ENCODE assay signal across 8 cellular contexts in genomic region chr1:42924249-42925131, GRCh38. TPM values are rescaled to one million over a fixed set of nuclear protein-coding genes. Genes with fewer than 3 reads are reported as not detected.
A peak's percentile ranks its signal among the peaks of the same experiment; 100 is the strongest.
DNase-seq lines count a peak whose midpoint lies in the region; ATAC-seq and TF ChIP-seq lines count a peak whose summit lies in the region.

No MANE protein-coding gene starts in this region.

- peak overlapping the region; percentile 84 for H3K27ac Mint-ChIP-seq in CD4-positive, alpha-beta T cell
- H3K27ac Mint-ChIP-seq in activated CD8-positive, alpha-beta T cell treated with anti-CD3 and anti-CD28 coated beads, Interleukin-2, amount 10 ng/mL, durations not matched to agents 7 days and 5 days, result peak overlapping the region; percentile 95

- no peaks in the 10 kb centered on the region for H3K9me3 ChIP-seq in CD4-positive, alpha-beta T cell (ENCODE audit: control insufficient read depth, low read length)

- intact Hi-C loops in CD4-positive, alpha-beta T cell (cut with DNase I, micrococcal nuclease), result loop anchor here (1.0 to 5.0 kb wide), 7 partner anchors 33 to 587 kb away; partner anchors contain the start of genes SLC2A1 (in 2 of the 2), C1orf50 (in 1 of the 2), CDC20 (in 1 of the 2) and CFAP57 (in 1 of the 2)

- no peaks in the 10 kb centered on the region for H3K27me3 Mint-ChIP-seq in CD4-positive, alpha-beta T cell
- H3K27me3 Mint-ChIP-seq in activated CD8-positive, alpha-beta T cell treated with anti-CD3 and anti-CD28 coated beads, Interleukin-2, amount 10 ng/mL, durations not matched to agents 7 days and 5 days (ENCODE audit: low read depth), result no peaks in the 10 kb centered on the region

- CTCF ChIA-PET in CD4-positive, alpha-beta T cell (lab: Charles Lee), result interaction anchor here (1.0 to 5.8 kb wide), 5 partner anchors 10 to 149 kb away, joined by 3 to 74 read pairs (median 19); partner anchors contain the start of gene SLC2A1
- CTCF ChIA-PET in activated CD8-positive, alpha-beta T cell treated with anti-CD3 and anti-CD28 coated beads, Interleukin-2, amount 10 ng/mL, durations not matched to agents 7 days and 5 days (lab: Charles Lee), result interaction anchor here (1.2 to 5.4 kb wide), 10 partner anchors 9 to 158 kb away, joined by 4 to 192 read pairs (median 12); partner anchors contain the start of genes C1orf50, P3H1 and ZNF691

- POLR2A ChIA-PET in CD4-positive, alpha-beta T cell (lab: Charles Lee), result interaction anchor here (0.6 to 4.8 kb wide), 16 partner anchors 9 to 242 kb away, joined by 3 to 64 read pairs (median 5); partner anchors contain the start of genes C1orf50, P3H1, YBX1 and ZNF691
- POLR2A ChIA-PET in activated CD8-positive, alpha-beta T cell treated with anti-CD3 and anti-CD28 coated beads, Interleukin-2, amount 10 ng/mL, durations not matched to agents 7 days and 5 days (lab: Charles Lee), result interaction anchor here (0.6 to 3.1 kb wide), 12 partner anchors 10 to 467 kb away, joined by 3 to 23 read pairs (median 4); no protein-coding TSS in a partner anchor

- peaks cover 42% of the 10 kb centered on the region for H3K4me1 Mint-ChIP-seq in CD4-positive, alpha-beta T cell (ENCODE audit: low read depth)
- peaks cover 62% of the 10 kb centered on the region for H3K4me1 Mint-ChIP-seq in activated CD8-positive, alpha-beta T cell treated with anti-CD3 and anti-CD28 coated beads, Interleukin-2, amount 10 ng/mL, durations not matched to agents 7 days and 5 days (ENCODE audit: low read depth)

- peak; percentile 89 for ATAC-seq in CD4-positive, alpha-beta T cell (ENCODE audit: poor library complexity)
- ATAC-seq in GM19395 (IDR thresholded peaks at IDR 0.05; ENCODE audit: unreplicated experiment), result peak; percentile 87
- ATAC-seq in HG03565 (IDR thresholded peaks at IDR 0.05; ENCODE audit: unreplicated experiment), result peak; percentile 84
- ATAC-seq in activated CD8-positive, alpha-beta T cell treated with anti-CD3 and anti-CD28 coated beads, Interleukin-2, amount 10 ng/mL, durations not matched to agents 7 days and 5 days, result peak; percentile 93

- peaks cover 58% of the 10 kb centered on the region for H3K36me3 Mint-ChIP-seq in CD4-positive, alpha-beta T cell (ENCODE audit: low read depth)
- peaks cover 44% of the 10 kb centered on the region for H3K36me3 Mint-ChIP-seq in activated CD8-positive, alpha-beta T cell treated with anti-CD3 and anti-CD28 coated beads, Interleukin-2, amount 10 ng/mL, durations not matched to agents 7 days and 5 days (ENCODE audit: low read depth)

- H3K9me3 Mint-ChIP-seq in CD4-positive, alpha-beta T cell, result no peaks in the 10 kb centered on the region
- H3K9me3 Mint-ChIP-seq in activated CD8-positive, alpha-beta T cell treated with anti-CD3 and anti-CD28 coated beads, Interleukin-2, amount 10 ng/mL, durations not matched to agents 7 days and 5 days (ENCODE audit: insufficient read depth), result no peaks in the 10 kb centered on the region

- no peak for TF ChIP-seq CTCF in CD4-positive, alpha-beta T cell (IDR thresholded peaks at IDR 0.05)

- peak; percentile 81 to 91 (median 86) for DNase-seq in CD4-positive, alpha-beta T cell
- DNase-seq in NCI-H82 (lab: John Stamatoyannopoulos, UW) (peak; percentile 99), lung microvascular endothelial cell (ENCODE audit: low read depth in 2 of 2) (peak; percentile 91)
- peak; percentile 95 for DNase-seq in activated CD8-positive, alpha-beta T cell treated with anti-CD3 and anti-CD28 coated beads, Interleukin-2, amount 10 ng/mL, durations not matched to agents 7 days and 5 days
- peak; percentile 91 for DNase-seq in effector CD4-positive, alpha-beta T cell
- peak; percentile 83 for DNase-seq in stimulated activated CD8-positive, alpha-beta memory T cell treated with anti-CD3 and anti-CD28 coated beads, Interleukin-12 subunit alpha, Interleukin-12 subunit beta, amount 100 ng/mL, for 1 hour (ENCODE audit: low read depth)

- peak overlapping the region; percentile 94 for H3K4me3 Mint-ChIP-seq in CD4-positive, alpha-beta T cell
- H3K4me3 Mint-ChIP-seq in activated CD8-positive, alpha-beta T cell treated with anti-CD3 and anti-CD28 coated beads, Interleukin-2, amount 10 ng/mL, durations not matched to agents 7 days and 5 days, result peak overlapping the region; percentile 90

- peak overlapping the region; percentile 86 for H3K27ac ChIP-seq in CD4-positive, alpha-beta T cell (ENCODE audit: low read depth, low read length)

- no peaks in the 10 kb centered on the region for H3K27me3 ChIP-seq in CD4-positive, alpha-beta T cell (ENCODE audit: control insufficient read depth, insufficient read depth, low read length)

RNA-seq across cellular contexts. Expression of gene SLC2A1, which starts 34.2 kb away (rescaled TPM):
- 10 to 100 TPM; 78.6 to 80.9 TPM for total RNA-seq in CD4-positive, alpha-beta T cell
- 100 to 1,000 TPM; 113 to 123 TPM for total RNA-seq in activated CD8-positive, alpha-beta T cell treated with anti-CD3 and anti-CD28 coated beads, Interleukin-2, amount 10 ng/mL, durations not matched to agents 7 days and 5 days
- total RNA-seq in lung microvascular endothelial cell, result 11.6 and 32.7 TPM in 2 replicates

Comparison
In these comparisons a context has a peak if more than half of its experiments do, and no peak if none do; other contexts are left out.
1. Peak in every context shown above with its lines: DNase-seq, ATAC-seq and H3K27ac ChIP-seq.